Comparison of ENCODE assay signal across 8 cellular contexts in genomic region chr6:53306819-53307347, GRCh38.
DNase-seq lines count a peak whose midpoint lies in the region; ATAC-seq lines count a peak whose summit lies in the region.

No MANE protein-coding gene starts in this region.

- peak; percentile 77 for DNase-seq in ELR (ENCODE audit: low read depth)
- peak; percentile 66 for DNase-seq in amniotic epithelial cell (ENCODE audit: low read depth)
- DNase-seq in NCI-H1105 treated with DMSO at 0.1 percent for 48 hours (lab: John Stamatoyannopoulos, UW) = no peak
- no peak for DNase-seq in NCI-H774 (lab: John Stamatoyannopoulos, UW)
- no peak for DNase-seq in NCI-H128 (lab: John Stamatoyannopoulos, UW; ENCODE audit: unreplicated experiment)
- DNase-seq in putamen (ENCODE audit: low spot score) = no peak

- ATAC-seq in GM21367 (IDR thresholded peaks at IDR 0.05; ENCODE audit: unreplicated experiment) = peak; percentile 38
- peak; percentile 74 for ATAC-seq in HG03571 (IDR thresholded peaks at IDR 0.05; ENCODE audit: unreplicated experiment)

Comparison
In these comparisons a context has a peak if more than half of its experiments do, and no peak if none do; other contexts are left out.
1. DNase-seq: peak in ELR (single experiment) and amniotic epithelial cell (single experiment); none in NCI-H1105 treated with DMSO at 0.1 percent for 48 hours (single experiment), NCI-H774 (single experiment), NCI-H128 (single experiment) and putamen (single experiment).